Comparison of ENCODE assay signal across 10 cellular contexts in the genomic region with DNA sequence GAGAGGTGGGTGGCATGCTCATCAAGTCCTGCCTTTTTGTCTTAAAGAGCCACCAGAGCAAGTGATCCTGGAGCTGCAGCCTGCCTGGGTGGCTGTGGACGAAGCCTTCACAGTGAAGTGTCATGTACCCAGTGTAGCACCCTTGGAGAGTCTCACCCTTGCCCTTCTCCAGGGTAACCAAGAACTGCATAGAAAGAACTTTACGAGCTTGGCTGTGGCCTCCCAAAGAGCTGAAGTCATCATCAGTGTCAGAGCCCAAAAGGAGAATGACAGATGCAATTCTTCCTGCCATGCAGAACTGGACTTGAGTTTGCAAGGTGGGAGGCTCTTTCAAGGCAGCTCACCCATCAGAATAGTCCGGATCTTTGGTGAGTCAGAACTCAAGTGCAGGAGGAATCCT. TPM values are rescaled to one million over a fixed set of nuclear protein-coding genes. Genes with fewer than 3 reads are reported as not detected.
"Had no signal": no experiment of that assay in that cellular context is flagged by ENCODE, and none has a peak within 500 bp of the region (broad histone marks: within the 10 kb centered on the region; RNA-seq: fewer than 3 reads in every experiment).

No MANE protein-coding gene starts in this region.

- DNase-seq: GM23248, GOT3, H7 had no signal

- H3K36me3 ChIP-seq: HAP-1 had no signal

- H2AFZ ChIP-seq: GM23248 had no signal

- H3K27ac ChIP-seq: GM23248, HL-60 had no signal

- H3K4me1 ChIP-seq: HAP-1 had no signal

- H3K9me3 ChIP-seq: HAP-1 had no signal

- H3K4me3 ChIP-seq: GM23248, HAP-1, K562 had no signal

- H3K9ac ChIP-seq: GM23248 had no signal

- ATAC-seq: HCT116, HepG2, K562 had no signal

RNA-seq across cellular contexts. Expression of gene CSH2, which starts 14.2 kb away (rescaled TPM):
- total RNA-seq: GM23248, H4, H7, HepG2, HT1080, K562 had no signal
- polyA plus RNA-seq: GM23248, HepG2, K562 had no signal

RNA-seq across cellular contexts. Expression of gene GH2, which starts 22.5 kb away (rescaled TPM):
- total RNA-seq: GM23248, H4, H7, HepG2, HT1080, K562 had no signal
- polyA plus RNA-seq: GM23248, HepG2, K562 had no signal
